In the genomic region with DNA sequence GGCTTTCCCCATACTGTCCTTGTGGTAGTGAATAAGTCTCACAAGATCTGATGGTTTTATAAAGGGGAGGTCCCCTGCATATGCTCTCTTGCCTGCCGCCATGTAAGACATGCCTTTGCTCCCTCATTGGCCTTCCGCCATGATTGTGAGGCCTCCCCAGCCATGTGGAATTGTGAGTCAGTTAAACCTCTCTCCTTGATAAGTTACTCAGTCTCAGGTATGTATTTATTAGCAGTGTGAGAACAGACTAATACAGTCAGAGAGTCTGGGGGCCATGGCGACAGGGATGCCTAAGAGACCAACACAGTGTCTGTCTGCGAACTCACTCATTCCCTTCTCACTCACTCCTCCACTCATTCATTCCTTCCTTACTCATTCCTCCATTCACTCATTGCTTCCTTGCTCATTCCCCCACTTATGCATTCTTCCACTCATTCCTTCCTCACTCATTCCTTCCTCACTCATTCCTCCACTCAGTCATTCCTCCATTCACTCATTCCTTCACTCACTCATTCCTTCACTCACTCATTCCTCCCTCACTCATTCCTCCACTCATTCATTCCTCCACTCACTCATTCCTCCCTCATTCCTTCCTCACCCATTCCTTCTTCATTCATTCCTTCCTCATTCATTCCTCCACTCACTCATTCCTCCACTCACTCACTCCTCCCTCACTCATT, we compare ENCODE assay signal across 1 cellular context.
A peak's percentile ranks its signal among the peaks of the same experiment; 100 is the strongest.
TF ChIP-seq lines count a peak whose summit lies in the region.

No MANE protein-coding gene starts in this region.

TF ChIP-seq in GM12878, 131 proteins besides CTCF, POLR2A, EP300 and RAD21:
- no peak for TF ChIP-seq E2F8 (IDR thresholded peaks at IDR 0.05; ENCODE audit: low read depth, partially characterized antibody)
- TF ChIP-seq FOS (IDR thresholded peaks at IDR 0.05; ENCODE audit: borderline replicate concordance, extremely low read depth, insufficient read length): no peak
- TF ChIP-seq PBX3 (IDR thresholded peaks at IDR 0.05; ENCODE audit: insufficient replicate concordance, low read depth, low read length): peak; percentile 28
- TF ChIP-seq FOXK2 (IDR thresholded peaks at IDR 0.05): no peak
- TF ChIP-seq, protein P1, sequence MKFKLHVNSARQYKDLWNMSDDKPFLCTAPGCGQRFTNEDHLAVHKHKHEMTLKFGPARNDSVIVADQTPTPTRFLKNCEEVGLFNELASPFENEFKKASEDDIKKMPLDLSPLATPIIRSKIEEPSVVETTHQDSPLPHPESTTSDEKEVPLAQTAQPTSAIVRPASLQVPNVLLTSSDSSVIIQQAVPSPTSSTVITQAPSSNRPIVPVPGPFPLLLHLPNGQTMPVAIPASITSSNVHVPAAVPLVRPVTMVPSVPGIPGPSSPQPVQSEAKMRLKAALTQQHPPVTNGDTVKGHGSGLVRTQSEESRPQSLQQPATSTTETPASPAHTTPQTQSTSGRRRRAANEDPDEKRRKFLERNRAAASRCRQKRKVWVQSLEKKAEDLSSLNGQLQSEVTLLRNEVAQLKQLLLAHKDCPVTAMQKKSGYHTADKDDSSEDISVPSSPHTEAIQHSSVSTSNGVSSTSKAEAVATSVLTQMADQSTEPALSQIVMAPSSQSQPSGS (IDR thresholded peaks at IDR 0.05; ENCODE audit: low read length): no peak
- TF ChIP-seq ZBED1 (IDR thresholded peaks at IDR 0.05; ENCODE audit: borderline replicate concordance): no peak
- 0 out of 2 replicates have a peak, but pooled peaks have one; percentile 58 for TF ChIP-seq ZNF24 (IDR thresholded peaks at IDR 0.05)
- no peak for TF ChIP-seq PAX5 (IDR thresholded peaks at IDR 0.05; ENCODE audit: borderline replicate concordance, low read depth, low read length)
- no peak for TF ChIP-seq ZZZ3 (IDR thresholded peaks at IDR 0.05; ENCODE audit: control insufficient read depth, insufficient read length, low read depth)
- TF ChIP-seq, protein P2, sequence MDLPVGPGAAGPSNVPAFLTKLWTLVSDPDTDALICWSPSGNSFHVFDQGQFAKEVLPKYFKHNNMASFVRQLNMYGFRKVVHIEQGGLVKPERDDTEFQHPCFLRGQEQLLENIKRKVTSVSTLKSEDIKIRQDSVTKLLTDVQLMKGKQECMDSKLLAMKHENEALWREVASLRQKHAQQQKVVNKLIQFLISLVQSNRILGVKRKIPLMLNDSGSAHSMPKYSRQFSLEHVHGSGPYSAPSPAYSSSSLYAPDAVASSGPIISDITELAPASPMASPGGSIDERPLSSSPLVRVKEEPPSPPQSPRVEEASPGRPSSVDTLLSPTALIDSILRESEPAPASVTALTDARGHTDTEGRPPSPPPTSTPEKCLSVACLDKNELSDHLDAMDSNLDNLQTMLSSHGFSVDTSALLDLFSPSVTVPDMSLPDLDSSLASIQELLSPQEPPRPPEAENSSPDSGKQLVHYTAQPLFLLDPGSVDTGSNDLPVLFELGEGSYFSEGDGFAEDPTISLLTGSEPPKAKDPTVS (IDR thresholded peaks at IDR 0.05; ENCODE audit: low read depth, low read length): no peak
